In the genomic region with DNA sequence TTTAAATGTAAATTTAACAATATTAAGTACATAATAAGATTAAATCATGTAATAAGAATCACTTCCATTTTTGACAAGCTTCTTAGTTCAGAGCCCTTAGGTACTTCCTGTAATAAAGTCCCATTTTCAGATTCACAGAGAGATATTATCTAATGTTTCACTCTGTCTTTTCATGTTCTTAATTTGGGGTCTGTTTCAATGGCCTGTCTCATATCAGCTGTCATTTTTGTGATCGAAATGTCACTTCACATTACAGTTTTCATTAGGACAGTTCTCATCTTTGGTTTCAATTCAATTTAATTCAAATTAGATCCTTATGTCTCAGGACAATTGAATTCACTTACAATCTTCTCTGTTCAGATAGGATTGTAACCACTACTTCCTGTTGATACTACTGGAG, we compare ENCODE assay signal across 16 cellular contexts. TPM values are rescaled to one million over a fixed set of nuclear protein-coding genes. Genes with fewer than 3 reads are reported as not detected.
DNase-seq lines count a peak whose midpoint lies in the region; ATAC-seq, FAIRE-seq and TF ChIP-seq lines count a peak whose summit lies in the region.
"Had no signal": no experiment of that assay in that cellular context is flagged by ENCODE, and none has a peak within 500 bp of the region (broad histone marks: within the 10 kb centered on the region; RNA-seq: fewer than 3 reads in every experiment).

No MANE protein-coding gene starts in this region.

- intact Hi-C loops in pancreas (cut with DNase I), result no loop called here

- no peak for DNase-seq in GM12892 (ENCODE audit: insufficient read length)
- peak; percentile 71 for DNase-seq in SK-N-DZ (ENCODE audit: low spot score)
- DNase-seq in naive B cell, result no peak
- no peak for DNase-seq in pancreas
- no peak for DNase-seq in progenitor cell of endocrine pancreas (ENCODE audit: low spot score, unreplicated experiment)
- no peak for DNase-seq in ureter (ENCODE audit: low spot score)
- DNase-seq: GM23248, H7, KG1 had no signal

- H3K4me1 ChIP-seq in pancreas, result no peaks in the 10 kb centered on the region
- H3K4me1 ChIP-seq: A549, BLaER1 had no signal

- peaks cover 5 to 18% (median 17%) of the 10 kb centered on the region in 3 donors for H3K4me1 Mint-ChIP-seq in naive B cell
- no peaks in the 10 kb centered on the region for H3K4me1 Mint-ChIP-seq in progenitor cell of endocrine pancreas (ENCODE audit: low read depth)

- H3K9me3 ChIP-seq in pancreas, result no peaks in the 10 kb centered on the region
- H3K9me3 ChIP-seq: A549, BLaER1 had no signal

- H3K36me3 ChIP-seq in pancreas, result no peaks in the 10 kb centered on the region
- H3K36me3 ChIP-seq: BLaER1 had no signal

- H3K27me3 Mint-ChIP-seq in naive B cell (no peaks in the 10 kb centered on the region), progenitor cell of endocrine pancreas (no peaks in the 10 kb centered on the region)
- H3K27me3 Mint-ChIP-seq: IgD-negative memory B cell had no signal

- no peak overlapping the region for H3K4me3 Mint-ChIP-seq in naive B cell
- no peak overlapping the region for H3K4me3 Mint-ChIP-seq in progenitor cell of endocrine pancreas (ENCODE audit: low read depth)
- H3K4me3 Mint-ChIP-seq: IgD-negative memory B cell had no signal

- no peak overlapping the region for H3K4me3 ChIP-seq in pancreas
- H3K4me3 ChIP-seq: A549, BLaER1, GM23248 had no signal

- no peak overlapping the region for H3K27ac ChIP-seq in pancreas
- H3K27ac ChIP-seq: A549, BLaER1, GM23248 had no signal

- FAIRE-seq in GM12892 (lab: Jason Lieb, UNC) (peak; percentile 61), pancreas (lab: Jason Lieb, UNC) (no peak)
- FAIRE-seq: A549, GM12891 had no signal

- ATAC-seq in naive B cell (ENCODE audit: low read depth in 2 of 2) (no peak), HG03571 (IDR thresholded peaks at IDR 0.05; ENCODE audit: unreplicated experiment) (no peak), pancreas (no peak)
- ATAC-seq: A549 had no signal

- TF ChIP-seq CTCF in pancreas (IDR thresholded peaks at IDR 0.05) (no peak), progenitor cell of endocrine pancreas (IDR thresholded peaks at IDR 0.05; ENCODE audit: unreplicated experiment) (no peak)

- 95 to 96% methylated on average over 1 of the region's 1 CpG for WGBS in pancreas, 2 donors

- peaks cover 24 to 43% of the 10 kb centered on the region in 2 donors for H3K36me3 Mint-ChIP-seq in naive B cell
- no peaks in the 10 kb centered on the region for H3K36me3 Mint-ChIP-seq in progenitor cell of endocrine pancreas (ENCODE audit: insufficient read depth)

- peak overlapping the region in 5 of 6 donors; percentile 44 to 90 (median 86) for H3K27ac Mint-ChIP-seq in naive B cell
- no peak overlapping the region for H3K27ac Mint-ChIP-seq in progenitor cell of endocrine pancreas
- H3K27ac Mint-ChIP-seq: IgD-negative memory B cell had no signal

- no peaks in the 10 kb centered on the region for H3K27me3 ChIP-seq in pancreas
- H3K27me3 ChIP-seq: BLaER1 had no signal

- H3K9me3 Mint-ChIP-seq in naive B cell (peaks cover 0 to 8% (median 2%) of the 10 kb centered on the region in 7 donors), progenitor cell of endocrine pancreas (ENCODE audit: low read depth) (no peaks in the 10 kb centered on the region)
- H3K9me3 Mint-ChIP-seq: IgD-negative memory B cell had no signal

- no peak for TF ChIP-seq POLR2A in GM12892 (IDR thresholded peaks at IDR 0.05; ENCODE audit: low read depth, low read length)

RNA-seq across cellular contexts. Expression of a gene that starts 22.6 kb away (rescaled TPM):
- 0.64 TPM for polyA plus RNA-seq in GM12892 (2012; ENCODE audit: missing spikeins)
- not detected in 2 replicates for polyA plus RNA-seq in SK-N-DZ (2014; cell fraction: cytosol; rRNA removed)
- polyA plus RNA-seq in SK-N-DZ (2014; cell fraction: nucleus; rRNA removed), result not detected in 2 replicates
- polyA plus RNA-seq in naive B cell (ENCODE audit: low read depth in 6 of 6), result 1 to 10 TPM in 4 of 6 donors, under 1 TPM in 2; 0.81 to 4.6 (median 1.6) TPM
- total RNA-seq in pancreas, result 1 to 10 TPM in 4 of 6 donors, under 1 TPM in 2; 0.32 to 7.0 (median 1.6) TPM
- under 1 TPM; 0.70 to 0.76 TPM for polyA plus RNA-seq in pancreas
- total RNA-seq in progenitor cell of endocrine pancreas, result 0.42 TPM in 1 of 2 replicates, not detected in the other
- total RNA-seq in ureter, result 13.6 TPM
- total RNA-seq: Daoy, HT1080 had no signal
- polyA plus RNA-seq: A549 had no signal

RNA-seq across cellular contexts. Expression of a gene that starts 51.1 kb away (rescaled TPM):
- polyA plus RNA-seq in GM12892 (2012; ENCODE audit: missing spikeins), result 42.0 TPM
- polyA plus RNA-seq in SK-N-DZ (2014; cell fraction: cytosol; rRNA removed), result 0.14 and 0.23 TPM in 2 replicates
- not detected in 2 replicates for polyA plus RNA-seq in SK-N-DZ (2014; cell fraction: nucleus; rRNA removed)
- 10 to 100 TPM in 2 of 6 donors, 1 to 10 TPM in 4; 3.7 to 13.3 (median 7.4) TPM for polyA plus RNA-seq in naive B cell (ENCODE audit: low read depth in 6 of 6)
- 10 to 100 TPM in 5 of 6 donors, 1 to 10 TPM in 1; 8.6 to 24.7 (median 11.4) TPM for total RNA-seq in pancreas
- 10 to 100 TPM in 1 of 2 donors, 1 to 10 TPM in 1; 8.0 to 12.6 TPM for polyA plus RNA-seq in pancreas
- 64.1 and 66.4 TPM in 2 replicates for total RNA-seq in progenitor cell of endocrine pancreas
- 415 TPM for total RNA-seq in ureter
